14 cellular contexts compared by ENCODE assay signal in genomic region chr9:133825555-133826198, GRCh38.
DNase-seq lines count a peak whose midpoint lies in the region; ATAC-seq and TF ChIP-seq lines count a peak whose summit lies in the region.
"Had no signal": no experiment of that assay in that cellular context is flagged by ENCODE, and none has a peak within 500 bp of the region (broad histone marks: within the 10 kb centered on the region; RNA-seq: fewer than 3 reads in every experiment).

No MANE protein-coding gene starts in this region.

- ATAC-seq in GM19397 (IDR thresholded peaks at IDR 0.05; ENCODE audit: unreplicated experiment), result no peak
- no peak for ATAC-seq in naive thymus-derived CD4-positive, alpha-beta T cell
- ATAC-seq: activated CD8-positive, alpha-beta T cell treated with anti-CD3 and anti-CD28 coated beads for 36 hours had no signal

- CTCF ChIA-PET in BJ (lab: Yijun Ruan, JAX), result interaction anchor here (1.0 to 1.2 kb wide), 3 partner anchors 12 to 19 kb away, joined by 3 read pairs; no protein-coding TSS in a partner anchor
- CTCF ChIA-PET in naive thymus-derived CD4-positive, alpha-beta T cell (lab: Charles Lee), result interaction anchor here (0.6 kb wide), 1 partner anchor 73 kb away, joined by 6 read pairs; no protein-coding TSS in a partner anchor

- no peaks in the 10 kb centered on the region for H3K4me1 ChIP-seq in naive thymus-derived CD4-positive, alpha-beta T cell (ENCODE audit: control insufficient read depth in 2 of 2, insufficient read depth in 2 of 2, low read length in 2 of 2)

- H3K36me3 ChIP-seq in BJ (ENCODE audit: control insufficient read depth, insufficient read depth, low read length), result peaks cover 5% of the 10 kb centered on the region
- no peaks in the 10 kb centered on the region for H3K36me3 ChIP-seq in naive thymus-derived CD4-positive, alpha-beta T cell (ENCODE audit: control insufficient read depth in 2 of 3, insufficient read depth in 3 of 3, low read length in 3 of 3)

- H3K4me3 Mint-ChIP-seq in endothelial cell (ENCODE audit: unreplicated experiment) (peak overlapping the region; percentile 33), nephron progenitor cell (peak overlapping the region; percentile 33)
- H3K4me3 Mint-ChIP-seq in naive thymus-derived CD4-positive, alpha-beta T cell, result no peak overlapping the region
- H3K4me3 Mint-ChIP-seq: activated CD8-positive, alpha-beta T cell treated with anti-CD3 and anti-CD28 coated beads for 36 hours; central memory CD8-positive, alpha-beta T cell; stimulated activated naive CD8-positive, alpha-beta T cell treated with anti-CD3 and anti-CD28 coated beads, Interleukin-15, Interleukin-2, amounts not matched to agents 100 ng/mL and 50 ng/mL, for 24 hours; T-helper 2 cell treated with Interferon-gamma antibody and Interleukin-4, amounts not matched to agents 5 μg/mL and 100 μg/mL, for 36 hours had no signal

- peak; percentile 53 for DNase-seq in BJ (ENCODE audit: low read depth)
- peak; percentile 74 for DNase-seq in NCI-H1048 (lab: John Stamatoyannopoulos, UW)
- DNase-seq in endothelial cell (ENCODE audit: low spot score), result no peak
- DNase-seq in nephron progenitor cell, result no peak
- no peak for DNase-seq in naive thymus-derived CD4-positive, alpha-beta T cell
- no peak for DNase-seq in posterior vena cava (ENCODE audit: low spot score)
- no peak for DNase-seq in SIG-M5 (lab: John Stamatoyannopoulos, UW)
- DNase-seq: activated CD8-positive, alpha-beta T cell treated with anti-CD3 and anti-CD28 coated beads for 36 hours; activated gamma-delta T cell; NCI-H1105 treated with DMSO at 0.1 percent for 48 hours had no signal

- peaks cover 25% of the 10 kb centered on the region for H3K4me1 Mint-ChIP-seq in endothelial cell (ENCODE audit: unreplicated experiment)
- H3K4me1 Mint-ChIP-seq in nephron progenitor cell, result peaks cover 72% of the 10 kb centered on the region
- peaks cover 0 to 2% (median 0%) of the 10 kb centered on the region in 7 donors for H3K4me1 Mint-ChIP-seq in naive thymus-derived CD4-positive, alpha-beta T cell
- H3K4me1 Mint-ChIP-seq: central memory CD8-positive, alpha-beta T cell had no signal

- H3K36me3 Mint-ChIP-seq in endothelial cell (ENCODE audit: low read depth, unreplicated experiment) (peaks cover 21% of the 10 kb centered on the region), nephron progenitor cell (ENCODE audit: low read depth) (peaks cover 6% of the 10 kb centered on the region)
- H3K36me3 Mint-ChIP-seq in naive thymus-derived CD4-positive, alpha-beta T cell, result no peaks in the 10 kb centered on the region

- TF ChIP-seq CTCF in BJ (IDR thresholded peaks at IDR 0.05; ENCODE audit: insufficient read depth, low read depth, low read length) (no peak), endothelial cell (IDR thresholded peaks at IDR 0.05; ENCODE audit: unreplicated experiment) (no peak), nephron progenitor cell (IDR thresholded peaks at IDR 0.05) (no peak)

- H3K9me3 ChIP-seq in naive thymus-derived CD4-positive, alpha-beta T cell (ENCODE audit: control insufficient read depth in 2 of 3, low read length in 3 of 3), result no peaks in the 10 kb centered on the region

- intact Hi-C loops in naive thymus-derived CD4-positive, alpha-beta T cell (cut with micrococcal nuclease), result no loop called here
- intact Hi-C loops in posterior vena cava (cut with DNase I), result no loop called here

- POLR2A ChIA-PET in BJ (lab: Charles Lee), result no interaction called here
- POLR2A ChIA-PET in naive thymus-derived CD4-positive, alpha-beta T cell (lab: Charles Lee), result no interaction called here

- no peaks in the 10 kb centered on the region for H3K9me3 Mint-ChIP-seq in endothelial cell (ENCODE audit: unreplicated experiment)
- H3K9me3 Mint-ChIP-seq in nephron progenitor cell, result no peaks in the 10 kb centered on the region
- H3K9me3 Mint-ChIP-seq in naive thymus-derived CD4-positive, alpha-beta T cell, result no peaks in the 10 kb centered on the region
- H3K9me3 Mint-ChIP-seq: activated CD8-positive, alpha-beta T cell treated with anti-CD3 and anti-CD28 coated beads for 36 hours; central memory CD8-positive, alpha-beta T cell; stimulated activated naive CD8-positive, alpha-beta T cell treated with anti-CD3 and anti-CD28 coated beads, Interleukin-15, Interleukin-2, amounts not matched to agents 100 ng/mL and 50 ng/mL, for 24 hours; T-helper 2 cell treated with Interferon-gamma antibody and Interleukin-4, amounts not matched to agents 5 μg/mL and 100 μg/mL, for 36 hours had no signal

- no peak overlapping the region for H3K27ac Mint-ChIP-seq in endothelial cell (ENCODE audit: unreplicated experiment)
- H3K27ac Mint-ChIP-seq in nephron progenitor cell, result peak overlapping the region; percentile 57
- H3K27ac Mint-ChIP-seq in naive thymus-derived CD4-positive, alpha-beta T cell, result no peak overlapping the region
- H3K27ac Mint-ChIP-seq: activated CD8-positive, alpha-beta T cell treated with anti-CD3 and anti-CD28 coated beads for 36 hours; stimulated activated naive CD8-positive, alpha-beta T cell treated with anti-CD3 and anti-CD28 coated beads, Interleukin-15, Interleukin-2, amounts not matched to agents 100 ng/mL and 50 ng/mL, for 24 hours; T-helper 2 cell treated with Interferon-gamma antibody and Interleukin-4, amounts not matched to agents 5 μg/mL and 100 μg/mL, for 36 hours had no signal

- no peak overlapping the region for H3K27ac ChIP-seq in naive thymus-derived CD4-positive, alpha-beta T cell (ENCODE audit: low read depth, low read length)

- H3K27me3 Mint-ChIP-seq in endothelial cell (ENCODE audit: unreplicated experiment) (peaks cover 5% of the 10 kb centered on the region), nephron progenitor cell (ENCODE audit: low read depth, poor library complexity) (peaks cover 6% of the 10 kb centered on the region)
- no peaks in the 10 kb centered on the region for H3K27me3 Mint-ChIP-seq in naive thymus-derived CD4-positive, alpha-beta T cell
- H3K27me3 Mint-ChIP-seq: activated CD8-positive, alpha-beta T cell treated with anti-CD3 and anti-CD28 coated beads for 36 hours; central memory CD8-positive, alpha-beta T cell; stimulated activated naive CD8-positive, alpha-beta T cell treated with anti-CD3 and anti-CD28 coated beads, Interleukin-15, Interleukin-2, amounts not matched to agents 100 ng/mL and 50 ng/mL, for 24 hours had no signal

- no peak overlapping the region for H3K4me3 ChIP-seq in BJ (ENCODE audit: low read depth, low read length)
- H3K4me3 ChIP-seq in naive thymus-derived CD4-positive, alpha-beta T cell (ENCODE audit: low read length), result no peak overlapping the region

- no peaks in the 10 kb centered on the region for H3K27me3 ChIP-seq in BJ (ENCODE audit: control insufficient read depth, insufficient read depth, low read length)
- H3K27me3 ChIP-seq in naive thymus-derived CD4-positive, alpha-beta T cell (ENCODE audit: control insufficient read depth in 2 of 2, insufficient read depth in 2 of 2, low read length in 2 of 2), result no peaks in the 10 kb centered on the region

Comparison
In these comparisons a context has a peak if more than half of its experiments do, and no peak if none do; other contexts are left out.
1. DNase-seq: peak in BJ (single experiment) and NCI-H1048 (single experiment); none in endothelial cell (single experiment), nephron progenitor cell (single experiment), naive thymus-derived CD4-positive, alpha-beta T cell (0 of 9), posterior vena cava (single experiment) and SIG-M5 (single experiment).
2. H3K4me3 Mint-ChIP-seq: peak in endothelial cell (single experiment) and nephron progenitor cell (single experiment); none in naive thymus-derived CD4-positive, alpha-beta T cell (0 of 10).